ENCODE assay signal across 8 cellular contexts in genomic region chr19:3700242-3701032, GRCh38.
DNase-seq lines count a peak whose midpoint lies in the region; ATAC-seq and TF ChIP-seq lines count a peak whose summit lies in the region.

TSS of gene PIP5K1C (minus strand) at chr19:3700468. CDS start at chr19:3700390, 78 bp downstream.

- peak; percentile 72 for TF ChIP-seq CTCF in choroid plexus epithelial cell (conservative IDR thresholded peaks at IDR 0.05; ENCODE audit: low read depth, low read length)

- ATAC-seq in GM18868 (IDR thresholded peaks at IDR 0.05; ENCODE audit: unreplicated experiment): peak; percentile 73
- ATAC-seq in HG03108 (IDR thresholded peaks at IDR 0.05; ENCODE audit: unreplicated experiment): peak; percentile 71

- peak; percentile 98 for DNase-seq in AG08396 (ENCODE audit: low spot score)
- DNase-seq in NCI-H2227 (lab: John Stamatoyannopoulos, UW; ENCODE audit: unreplicated experiment): peak; percentile 85
- DNase-seq in activated CD4-positive, alpha-beta T cell treated with anti-CD3 and anti-CD28 coated beads for 24 hours (ENCODE audit: low read depth in 2 of 2): peak; percentile 92 to 93
- DNase-seq in choroid plexus epithelial cell (ENCODE audit: low read depth): peak; percentile 87
- DNase-seq in left kidney (ENCODE audit: low read depth, low spot score): peak; percentile 95
- DNase-seq in stimulated activated CD4-positive, alpha-beta T cell treated with anti-CD3 and anti-CD28 coated beads, Interleukin-2, amount 100 ng/mL, for 4 hours (ENCODE audit: low read depth): peak; percentile 87

- peak within 1 kb of the TSS; percentile 84 for H3K4me3 ChIP-seq in choroid plexus epithelial cell (ENCODE audit: low read depth, low read length)

Comparison
In these comparisons a context has a peak if more than half of its experiments do, and no peak if none do; other contexts are left out.
1. Peak in every context shown above with its lines: DNase-seq, ATAC-seq and H3K4me3 ChIP-seq.